In genomic region chr6:169293196-169293595, GRCh38 we compare ENCODE assay signal across 1 cellular context.
TF ChIP-seq lines count a peak whose summit lies in the region.

No MANE protein-coding gene starts in this region.

TF ChIP-seq in SK-N-SH, 30 proteins besides CTCF, POLR2A, EP300 and RAD21 (continued from another document):
- TF ChIP-seq IRF3 (IDR thresholded peaks at IDR 0.05; ENCODE audit: low read depth, low read length), result no peak
- no peak for TF ChIP-seq GABPA (IDR thresholded peaks at IDR 0.05; ENCODE audit: low read depth)
- no peak for TF ChIP-seq POLR2AphosphoS5 (IDR thresholded peaks at IDR 0.05; ENCODE audit: low read depth, low read length)
- TF ChIP-seq FOXJ3 (CRISPR knock-in tag; IDR thresholded peaks at IDR 0.05), result no peak
- TF ChIP-seq ELF1 (IDR thresholded peaks at IDR 0.05), result no peak
- TF ChIP-seq TAF1 (IDR thresholded peaks at IDR 0.05; ENCODE audit: borderline replicate concordance, low read depth, low read length), result no peak
